8 cellular contexts compared by ENCODE assay signal in genomic region chr2:71129891-71130324, GRCh38. TPM values are rescaled to one million over a fixed set of nuclear protein-coding genes. Genes with fewer than 3 reads are reported as not detected.
DNase-seq lines count a peak whose midpoint lies in the region; ATAC-seq and TF ChIP-seq lines count a peak whose summit lies in the region.

TSS of gene MCEE (minus strand) at chr2:71130229. CDS start at chr2:71130219, 10 bp downstream.

- peak; percentile 87 for ATAC-seq in GM18909 (IDR thresholded peaks at IDR 0.05; ENCODE audit: poor library complexity, unreplicated experiment)
- ATAC-seq in HG03139 (IDR thresholded peaks at IDR 0.05; ENCODE audit: unreplicated experiment): peak; percentile 85
- ATAC-seq in left lung: peak; percentile 96

- H3K4me3 ChIP-seq in AG09309 (ENCODE audit: control insufficient read depth, low read depth, low read length) (peak within 1 kb of the TSS; percentile 70), left lung (peak within 1 kb of the TSS; percentile 63 to 81)

- intact Hi-C loops in left lung (cut with DNase I): no loop called here

- peak within 1 kb of the TSS; percentile 89 to 94 for H3K27ac ChIP-seq in left lung

- TF ChIP-seq CTCF in AG09309 (IDR thresholded peaks at IDR 0.05; ENCODE audit: control insufficient read depth, insufficient read depth, low read depth, low read length, missing control alignments) (no peak), left lung (IDR thresholded peaks at IDR 0.05) (no peak)

- peaks cover 8 to 49% of the 10 kb centered on the region in 2 donors for H3K4me1 ChIP-seq in left lung

- H3K9me3 ChIP-seq in left lung: no peaks in the 10 kb centered on the region

- DNase-seq in AG09309 (ENCODE audit: low read depth): peak; percentile 29
- peak; percentile 89 for DNase-seq in NCI-H2227 (lab: John Stamatoyannopoulos, UW; ENCODE audit: unreplicated experiment)
- DNase-seq in activated CD4-positive, CD25-positive, alpha-beta regulatory T cell treated with anti-CD3 and anti-CD28 coated beads, Interleukin-2, amount 50 U/mL, for 16 hours (ENCODE audit: low read depth, low spot score): peak; percentile 80
- DNase-seq in cerebellar nuclear complex (lab: John Stamatoyannopoulos, UW): peak; percentile 54 to 71
- peak; percentile 93 to 95 for DNase-seq in left lung
- peak; percentile 88 for DNase-seq in stimulated activated CD4-positive, alpha-beta T cell treated with anti-CD3 and anti-CD28 coated beads, Interleukin-4, amount 100 ng/mL, for 1 hour

- H3K27me3 ChIP-seq in left lung: no peaks in the 10 kb centered on the region

- peaks cover 0 to 13% of the 10 kb centered on the region in 2 donors for H3K36me3 ChIP-seq in left lung

RNA-seq across cellular contexts. Expression of gene MCEE, which starts in this region (rescaled TPM):
- 10 to 100 TPM; 15.6 to 18.5 TPM for total RNA-seq in left lung

Comparison
In these comparisons a context has a peak if more than half of its experiments do, and no peak if none do; other contexts are left out.
1. Peak in every context shown above with its lines: DNase-seq, ATAC-seq, H3K4me3 ChIP-seq and H3K27ac ChIP-seq.
2. DNase-seq: peak in every context shown above with its lines; median percentile 94 in left lung; 89 in NCI-H2227; 88 in stimulated activated CD4-positive, alpha-beta T cell treated with anti-CD3 and anti-CD28 coated beads, Interleukin-4, amount 100 ng/mL, for 1 hour; 80 in activated CD4-positive, CD25-positive, alpha-beta regulatory T cell treated with anti-CD3 and anti-CD28 coated beads, Interleukin-2, amount 50 U/mL, for 16 hours; 62 in cerebellar nuclear complex; 29 in AG09309.